20 cellular contexts compared by ENCODE assay signal in genomic region chr11:19525276-19525675, GRCh38.
DNase-seq lines count a peak whose midpoint lies in the region; ATAC-seq, FAIRE-seq and TF ChIP-seq lines count a peak whose summit lies in the region.
"Had no signal": no experiment of that assay in that cellular context is flagged by ENCODE, and none has a peak within 500 bp of the region (broad histone marks: within the 10 kb centered on the region; RNA-seq: fewer than 3 reads in every experiment).

No MANE protein-coding gene starts in this region.

- 87% methylated on average over 7 of the region's 7 CpGs for WGBS in suprapubic skin
- whole genome bisulfite sequencing in gastroesophageal sphincter (ENCODE audit: low coverage in 1 of 2), 2 donors = 89 to 100% methylated on average over 1 to 7 of the region's 7 CpGs

- no peak overlapping the region for H3K4me3 ChIP-seq in suprapubic skin
- no peak overlapping the region for H3K4me3 ChIP-seq in gastroesophageal sphincter
- H3K4me3 ChIP-seq: testis had no signal

- peak; percentile 49 for ATAC-seq in GM19397 (IDR thresholded peaks at IDR 0.05; ENCODE audit: unreplicated experiment)
- peak; percentile 46 for ATAC-seq in HG03342 (IDR thresholded peaks at IDR 0.05; ENCODE audit: unreplicated experiment)
- ATAC-seq in HG03139 (IDR thresholded peaks at IDR 0.05; ENCODE audit: unreplicated experiment) = no peak
- ATAC-seq in HG03521 (IDR thresholded peaks at IDR 0.05; ENCODE audit: unreplicated experiment) = no peak
- ATAC-seq in gastroesophageal sphincter = no peak
- ATAC-seq: left cardiac atrium had no signal

- DNase-seq in GM12892 (ENCODE audit: insufficient read length) (no peak), glutamatergic neuron (no peak), suprapubic skin (ENCODE audit: low spot score in 2 of 2) (no peak)
- DNase-seq: activated CD4-positive, CD25-positive, alpha-beta regulatory T cell treated with anti-CD3 and anti-CD28 coated beads, Interleukin-2, amount 50 U/mL, for 72 hours; activated CD8-positive, alpha-beta memory T cell treated with anti-CD3 and anti-CD28 coated beads, Interleukin-2, amount 50 U/mL, for 4 hours; cerebellar nuclear complex; COR-L47; EL; left cardiac atrium; NCI-H1417 treated with DMSO at 0.1 percent for 48 hours; NCI-H2227 treated with DMSO at 0.1 percent for 48 hours; occipital lobe; SHP77 treated with DMSO at 0.1 percent for 48 hours; testis had no signal

- H3K27me3 ChIP-seq in suprapubic skin = peaks cover 4% of the 10 kb centered on the region
- peaks cover 16% of the 10 kb centered on the region for H3K27me3 ChIP-seq in gastroesophageal sphincter
- H3K27me3 ChIP-seq: testis had no signal

- H3K4me3 Mint-ChIP-seq in glutamatergic neuron (ENCODE audit: unreplicated experiment) = peak overlapping the region; percentile 51
- H3K4me3 Mint-ChIP-seq: T-helper 2 cell treated with Interferon-gamma antibody and Interleukin-4, amounts not matched to agents 5 μg/mL and 100 μg/mL, for 36 hours had no signal

- H3K9me3 Mint-ChIP-seq in glutamatergic neuron (ENCODE audit: unreplicated experiment) = peaks cover 11% of the 10 kb centered on the region
- H3K9me3 Mint-ChIP-seq: T-helper 2 cell treated with Interferon-gamma antibody and Interleukin-4, amounts not matched to agents 5 μg/mL and 100 μg/mL, for 36 hours had no signal

- H3K9me3 ChIP-seq in suprapubic skin (no peaks in the 10 kb centered on the region), gastroesophageal sphincter (no peaks in the 10 kb centered on the region)
- H3K9me3 ChIP-seq: testis had no signal

- peaks cover 14% of the 10 kb centered on the region for H3K27me3 Mint-ChIP-seq in glutamatergic neuron (ENCODE audit: unreplicated experiment)

- no peak for TF ChIP-seq CTCF in glutamatergic neuron (IDR thresholded peaks at IDR 0.05; ENCODE audit: partially characterized antibody, unreplicated experiment)
- TF ChIP-seq CTCF in suprapubic skin (IDR thresholded peaks at IDR 0.05) = no peak
- TF ChIP-seq CTCF in gastroesophageal sphincter (IDR thresholded peaks at IDR 0.05) = no peak

- TF ChIP-seq POLR2A in GM12892 (IDR thresholded peaks at IDR 0.05; ENCODE audit: low read depth, low read length) (no peak), suprapubic skin (IDR thresholded peaks at IDR 0.05) (no peak), gastroesophageal sphincter (IDR thresholded peaks at IDR 0.05) (no peak)

- H3K27ac Mint-ChIP-seq in glutamatergic neuron (ENCODE audit: unreplicated experiment) = peak overlapping the region; percentile 88
- H3K27ac Mint-ChIP-seq: T-helper 2 cell treated with Interferon-gamma antibody and Interleukin-4, amounts not matched to agents 5 μg/mL and 100 μg/mL, for 36 hours had no signal

- peaks cover 63% of the 10 kb centered on the region for H3K4me1 Mint-ChIP-seq in glutamatergic neuron (ENCODE audit: low read depth, unreplicated experiment)

- H3K27ac ChIP-seq in suprapubic skin (no peak overlapping the region), gastroesophageal sphincter (no peak overlapping the region)
- H3K27ac ChIP-seq: testis had no signal

- TF ChIP-seq EP300 in suprapubic skin (IDR thresholded peaks at IDR 0.05) (no peak), gastroesophageal sphincter (IDR thresholded peaks at IDR 0.05) (no peak)

- H3K36me3 Mint-ChIP-seq in glutamatergic neuron (ENCODE audit: unreplicated experiment) = peaks cover 6% of the 10 kb centered on the region

- no peaks in the 10 kb centered on the region for H3K36me3 ChIP-seq in suprapubic skin
- H3K36me3 ChIP-seq in gastroesophageal sphincter = no peaks in the 10 kb centered on the region

- peak; percentile 69 for FAIRE-seq in GM12892 (lab: Jason Lieb, UNC)

- H3K4me1 ChIP-seq in suprapubic skin (no peaks in the 10 kb centered on the region), gastroesophageal sphincter (no peaks in the 10 kb centered on the region)
- H3K4me1 ChIP-seq: testis had no signal

Comparison
In these comparisons a context has a peak if more than half of its experiments do, and no peak if none do; other contexts are left out.
1. ATAC-seq: peak in GM19397 (single experiment) and HG03342 (single experiment); none in HG03139 (single experiment), HG03521 (single experiment) and gastroesophageal sphincter (single experiment).